Comparison of ENCODE assay signal across 34 cellular contexts in genomic region chr9:120524038-120524437, GRCh38.
"Had no signal": no experiment of that assay in that cellular context is flagged by ENCODE, and none has a peak within 500 bp of the region (broad histone marks: within the 10 kb centered on the region; RNA-seq: fewer than 3 reads in every experiment).

No MANE protein-coding gene starts in this region.

- H3K27me3 ChIP-seq: adrenal gland, body of pancreas, brain microvascular endothelial cell, breast epithelium had no signal

- H3K27ac ChIP-seq: adrenal gland, body of pancreas, brain microvascular endothelial cell, VCaP had no signal

- H3K9me3 Mint-ChIP-seq: activated B cell treated with CpG ODN at 0.5 μM for 24 hours; activated CD4-positive, alpha-beta memory T cell treated with anti-CD3 and anti-CD28 coated beads for 36 hours; activated CD4-positive, alpha-beta T cell treated with anti-CD3 and anti-CD28 coated beads, Interleukin-2, amount 10 ng/mL, durations not matched to agents 24 days and 14 days; activated CD8-positive, alpha-beta T cell treated with anti-CD3 and anti-CD28 coated beads for 36 hours; activated naive CD4-positive, alpha-beta T cell treated with anti-CD3 and anti-CD28 coated beads for 36 hours; activated naive CD4-positive, alpha-beta T cell treated with anti-CD3 and anti-CD28 coated beads, Interleukin-2, amount 50 U/mL, for 72 hours; activated naive CD8-positive, alpha-beta T cell treated with anti-CD3 and anti-CD28 coated beads for 36 hours; activated T-cell treated with anti-CD3 and anti-CD28 coated beads, Interleukin-2, amount 50 U/mL, for 4 hours; activated T-cell treated with anti-CD3 and anti-CD28 coated beads, Interleukin-2, amount 50 U/mL, for 72 hours; activated T-helper 1 cell treated with anti-CD3 and anti-CD28 coated beads, Interleukin-12 subunit alpha, Interleukin-12 subunit beta, Interleukin-2, Interleukin-4 antibody, amounts not matched to agents 30 ng/mL and 10 ng/mL and 1 ng/mL, durations not matched to agents 14 hours and 24 hours and 36 hours; activated T-helper 17 cell treated with anti-CD3 and anti-CD28 coated beads, Interleukin-2, amount 50 U/mL, for 72 hours; T-cell; T-helper 2 cell treated with Interferon-gamma antibody and Interleukin-4, amounts not matched to agents 5 μg/mL and 100 μg/mL, for 36 hours had no signal

- H3K4me3 ChIP-seq: adrenal gland, body of pancreas, breast epithelium had no signal

- H3K9me3 ChIP-seq: adrenal gland, body of pancreas, breast epithelium had no signal

- H3K27ac Mint-ChIP-seq: activated B cell treated with CpG ODN at 0.5 μM for 24 hours; activated CD4-positive, alpha-beta memory T cell treated with anti-CD3 and anti-CD28 coated beads for 36 hours; activated CD4-positive, alpha-beta T cell treated with anti-CD3 and anti-CD28 coated beads, Interleukin-2, amount 10 ng/mL, durations not matched to agents 24 days and 14 days; activated CD8-positive, alpha-beta T cell treated with anti-CD3 and anti-CD28 coated beads for 36 hours; activated naive CD4-positive, alpha-beta T cell treated with anti-CD3 and anti-CD28 coated beads for 36 hours; activated naive CD4-positive, alpha-beta T cell treated with anti-CD3 and anti-CD28 coated beads, Interleukin-2, amount 50 U/mL, for 72 hours; activated naive CD8-positive, alpha-beta T cell treated with anti-CD3 and anti-CD28 coated beads for 36 hours; activated T-cell treated with anti-CD3 and anti-CD28 coated beads, Interleukin-2, amount 50 U/mL, for 72 hours; activated T-helper 1 cell treated with anti-CD3 and anti-CD28 coated beads, Interleukin-12 subunit alpha, Interleukin-12 subunit beta, Interleukin-2, Interleukin-4 antibody, amounts not matched to agents 30 ng/mL and 10 ng/mL and 1 ng/mL, durations not matched to agents 14 hours and 24 hours and 36 hours; activated T-helper 17 cell treated with anti-CD3 and anti-CD28 coated beads, Interleukin-2, amount 50 U/mL, for 72 hours; T-cell; T-helper 2 cell treated with Interferon-gamma antibody and Interleukin-4, amounts not matched to agents 5 μg/mL and 100 μg/mL, for 36 hours had no signal

- H3K4me1 Mint-ChIP-seq: activated B cell treated with CpG ODN at 0.5 μM for 24 hours; activated naive CD8-positive, alpha-beta T cell treated with anti-CD3 and anti-CD28 coated beads for 36 hours had no signal

- H3K4me1 ChIP-seq: body of pancreas, breast epithelium had no signal

- H3K4me3 Mint-ChIP-seq: activated B cell treated with CpG ODN at 0.5 μM for 24 hours; activated CD4-positive, alpha-beta memory T cell treated with anti-CD3 and anti-CD28 coated beads for 36 hours; activated CD4-positive, alpha-beta T cell treated with anti-CD3 and anti-CD28 coated beads, Interleukin-2, amount 10 ng/mL, durations not matched to agents 24 days and 14 days; activated CD8-positive, alpha-beta T cell treated with anti-CD3 and anti-CD28 coated beads for 36 hours; activated naive CD4-positive, alpha-beta T cell treated with anti-CD3 and anti-CD28 coated beads for 36 hours; activated naive CD8-positive, alpha-beta T cell treated with anti-CD3 and anti-CD28 coated beads for 36 hours; activated T-cell treated with anti-CD3 and anti-CD28 coated beads, Interleukin-2, amount 50 U/mL, for 4 hours; activated T-cell treated with anti-CD3 and anti-CD28 coated beads, Interleukin-2, amount 50 U/mL, for 72 hours; activated T-helper 1 cell treated with anti-CD3 and anti-CD28 coated beads, Interleukin-12 subunit alpha, Interleukin-12 subunit beta, Interleukin-2, Interleukin-4 antibody, amounts not matched to agents 30 ng/mL and 10 ng/mL and 1 ng/mL, durations not matched to agents 14 hours and 24 hours and 36 hours; activated T-helper 17 cell treated with anti-CD3 and anti-CD28 coated beads, Interleukin-2, amount 50 U/mL, for 72 hours; T-cell; T-helper 2 cell treated with Interferon-gamma antibody and Interleukin-4, amounts not matched to agents 5 μg/mL and 100 μg/mL, for 36 hours had no signal

- DNase-seq: activated B cell treated with CpG ODN at 0.5 μM for 24 hours; activated CD4-positive, alpha-beta memory T cell treated with anti-CD3 and anti-CD28 coated beads for 36 hours; activated CD4-positive, alpha-beta T cell treated with anti-CD3 and anti-CD28 coated beads for 4 hours; activated CD4-positive, alpha-beta T cell treated with anti-CD3 and anti-CD28 coated beads, Interleukin-2, amount 10 ng/mL, durations not matched to agents 24 days and 14 days; activated CD4-positive, alpha-beta T cell treated with anti-CD3 and anti-CD28 coated beads, Interleukin-2, amount 50 U/mL, for 1 hour; activated CD4-positive, alpha-beta T cell treated with anti-CD3 and anti-CD28 coated beads, Interleukin-2, amount 50 U/mL, for 4 hours; activated CD4-positive, CD25-positive, alpha-beta regulatory T cell treated with anti-CD3 and anti-CD28 coated beads, Interleukin-2, amount 50 U/mL, for 72 hours; activated CD8-positive, alpha-beta memory T cell treated with anti-CD3 and anti-CD28 coated beads, Interleukin-2, amount 50 U/mL, for 4 hours; activated CD8-positive, alpha-beta T cell treated with anti-CD3 and anti-CD28 coated beads for 36 hours; activated effector memory CD4-positive, alpha-beta T cell treated with anti-CD3 and anti-CD28 coated beads, Interleukin-2, amount 50 U/mL, for 16 hours; activated gamma-delta T cell treated with Interleukin-2 at 50 U/mL for 16 hours; activated naive CD4-positive, alpha-beta T cell; activated naive CD4-positive, alpha-beta T cell treated with anti-CD3 and anti-CD28 coated beads for 36 hours; activated naive CD4-positive, alpha-beta T cell treated with anti-CD3 and anti-CD28 coated beads, Interleukin-2, amount 50 U/mL, for 16 hours; activated naive CD8-positive, alpha-beta T cell treated with anti-CD3 and anti-CD28 coated beads for 36 hours; activated T-cell treated with anti-CD3 and anti-CD28 coated beads for 4 hours; activated T-cell treated with anti-CD3 and anti-CD28 coated beads, Interleukin-2, amount 50 U/mL, for 1 hour; activated T-cell treated with anti-CD3 and anti-CD28 coated beads, Interleukin-2, amount 50 U/mL, for 4 hours; activated T-cell treated with anti-CD3 and anti-CD28 coated beads, Interleukin-2, amount 50 U/mL, for 72 hours; adrenal gland; amniotic stem cell; aorta; body of pancreas; brain microvascular endothelial cell; central memory CD4-positive, alpha-beta T cell; T-cell; T-helper 2 cell; T-helper 9 cell had no signal

- ATAC-seq: activated CD8-positive, alpha-beta T cell treated with anti-CD3 and anti-CD28 coated beads for 36 hours; activated naive CD4-positive, alpha-beta T cell treated with anti-CD3 and anti-CD28 coated beads, Interleukin-2, amount 50 U/mL, for 72 hours; activated T-cell treated with anti-CD3 and anti-CD28 coated beads, Interleukin-2, amount 50 U/mL, for 4 hours; activated T-cell treated with anti-CD3 and anti-CD28 coated beads, Interleukin-2, amount 50 U/mL, for 72 hours; activated T-helper 17 cell treated with anti-CD3 and anti-CD28 coated beads, Interleukin-2, amount 50 U/mL, for 72 hours; body of pancreas; T-cell had no signal

- H3K27me3 Mint-ChIP-seq: activated B cell treated with CpG ODN at 0.5 μM for 24 hours; activated CD4-positive, alpha-beta memory T cell treated with anti-CD3 and anti-CD28 coated beads for 36 hours; activated CD4-positive, alpha-beta T cell treated with anti-CD3 and anti-CD28 coated beads, Interleukin-2, amount 10 ng/mL, durations not matched to agents 24 days and 14 days; activated CD8-positive, alpha-beta T cell treated with anti-CD3 and anti-CD28 coated beads for 36 hours; activated naive CD8-positive, alpha-beta T cell treated with anti-CD3 and anti-CD28 coated beads for 36 hours; activated T-helper 17 cell treated with anti-CD3 and anti-CD28 coated beads, Interleukin-2, amount 50 U/mL, for 72 hours; T-cell had no signal
